Comparison of ENCODE assay signal across 8 cellular contexts in genomic region chr4:38306482-38307071, GRCh38.
A peak's percentile ranks its signal among the peaks of the same experiment; 100 is the strongest.
DNase-seq lines count a peak whose midpoint lies in the region; ATAC-seq, FAIRE-seq and TF ChIP-seq lines count a peak whose summit lies in the region.

No MANE protein-coding gene starts in this region.

- peak; percentile 30 for DNase-seq in GM18507 (ENCODE audit: extremely low spot score, insufficient read length, low read depth)
- no peak for DNase-seq in dorsolateral prefrontal cortex
- DNase-seq in SW 1271 (lab: John Stamatoyannopoulos, UW): no peak
- no peak for DNase-seq in NCI-H446 treated with DMSO at 0.1 percent for 48 hours (lab: John Stamatoyannopoulos, UW)
- DNase-seq in posterior vena cava (ENCODE audit: low spot score): no peak
- no peak for DNase-seq in NCI-H2107 (lab: John Stamatoyannopoulos, UW)

- TF ChIP-seq CTCF in dorsolateral prefrontal cortex (IDR thresholded peaks at IDR 0.05 in 54 of 56, conservative IDR thresholded peaks at IDR 0.05 in 2 of 56; ENCODE audit: low read depth in 1 of 56, partially characterized antibody in 56 of 56): peak in 3 of 56 donors; percentile 14 to 22 (median 18)

- intact Hi-C loops in dorsolateral prefrontal cortex (cut with DNase I): no loop called here
- intact Hi-C loops in posterior vena cava (cut with DNase I): loop anchor here in 1 of 2 donors (10.0 kb wide), 1 partner anchor 242 kb away; no protein-coding TSS in a partner anchor

- peak overlapping the region; percentile 31 to 99 (median 94) for H3K27ac ChIP-seq in dorsolateral prefrontal cortex

- peak; percentile 47 for ATAC-seq in GM21381 (IDR thresholded peaks at IDR 0.05; ENCODE audit: unreplicated experiment)
- ATAC-seq in HG03432 (IDR thresholded peaks at IDR 0.05; ENCODE audit: unreplicated experiment): peak; percentile 60

- no peaks in the 10 kb centered on the region for H3K27me3 ChIP-seq in dorsolateral prefrontal cortex

- peak overlapping the region in 15 of 59 donors; percentile 1 to 38 (median 21) for H3K4me3 ChIP-seq in dorsolateral prefrontal cortex

- FAIRE-seq in GM18507 (lab: Jason Lieb, UNC): peak; percentile 93
